Comparison of ENCODE assay signal across 9 cellular contexts in the genomic region with DNA sequence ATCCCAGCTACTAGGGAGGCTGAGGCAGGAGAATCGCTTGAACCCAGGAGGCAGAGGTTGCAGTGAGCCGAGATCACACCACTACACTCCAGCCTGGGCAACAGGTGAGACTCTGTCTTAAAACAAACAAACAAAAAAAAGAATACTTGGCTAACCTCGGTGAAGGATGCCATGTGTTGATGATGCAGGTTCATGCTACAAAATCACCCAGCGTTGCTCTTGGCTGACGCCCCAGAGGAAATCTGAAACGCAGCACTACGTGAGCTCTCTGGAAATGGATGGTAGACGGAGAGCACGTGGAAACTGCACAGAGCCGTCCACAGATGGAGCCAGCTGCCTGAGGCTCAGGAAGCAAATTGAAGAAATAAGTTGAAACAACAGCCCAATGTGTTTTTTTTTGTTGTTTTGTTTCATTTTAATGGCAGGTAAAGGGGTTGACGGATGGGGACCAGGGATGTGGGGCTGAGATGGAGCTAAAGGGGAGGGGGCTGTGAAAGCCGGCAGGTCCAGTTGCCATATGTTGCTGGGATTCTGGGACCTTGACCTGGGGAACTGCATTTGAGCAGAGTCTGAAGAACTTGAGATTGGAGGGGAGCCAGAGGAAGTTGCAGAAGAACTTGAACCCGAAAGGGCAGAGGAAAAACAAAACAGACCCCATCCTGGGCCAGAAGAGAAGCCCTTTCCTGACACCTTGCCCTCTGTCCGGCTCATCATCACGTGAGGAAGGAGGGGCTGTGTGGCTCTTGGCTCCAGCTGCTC. TPM values are rescaled to one million over a fixed set of nuclear protein-coding genes. Genes with fewer than 3 reads are reported as not detected.
DNase-seq lines count a peak whose midpoint lies in the region; ATAC-seq lines count a peak whose summit lies in the region.
"Had no signal": no experiment of that assay in that cellular context is flagged by ENCODE, and none has a peak within 500 bp of the region (broad histone marks: within the 10 kb centered on the region; RNA-seq: fewer than 3 reads in every experiment).

No MANE protein-coding gene starts in this region.

- H3K27ac ChIP-seq in neuronal stem cell (replicated peaks; ENCODE audit: low read length), result no peak overlapping the region

- no peak overlapping the region for H3K14ac ChIP-seq in neuronal stem cell (ENCODE audit: low read length)

- H2BK120ac ChIP-seq in neuronal stem cell (ENCODE audit: low read depth, low read length), result no peak overlapping the region

- H3K79me1 ChIP-seq in neuronal stem cell (ENCODE audit: low read depth, low read length), result no peaks in the 10 kb centered on the region

- H3K4ac ChIP-seq in neuronal stem cell (ENCODE audit: low read length), result no peak overlapping the region

- no peak overlapping the region for H3K18ac ChIP-seq in neuronal stem cell (ENCODE audit: low read length)

- no peak overlapping the region for H3K23ac ChIP-seq in neuronal stem cell (ENCODE audit: low read depth, low read length, poor library complexity)

- no peak overlapping the region for H3K4me3 ChIP-seq in neuronal stem cell (ENCODE audit: low read length in 2 of 2)

- H3K36me3 Mint-ChIP-seq in effector memory CD8-positive, alpha-beta T cell (ENCODE audit: insufficient read depth), result no peaks in the 10 kb centered on the region
- H3K36me3 Mint-ChIP-seq: activated naive CD4-positive, alpha-beta T cell treated with anti-CD3 and anti-CD28 coated beads, Interleukin-2, amount 50 U/mL, for 72 hours had no signal

- H2BK12ac ChIP-seq in neuronal stem cell (ENCODE audit: low read length), result no peak overlapping the region

- H3K9me3 Mint-ChIP-seq in effector memory CD8-positive, alpha-beta T cell, result no peaks in the 10 kb centered on the region
- H3K9me3 Mint-ChIP-seq: activated naive CD4-positive, alpha-beta T cell treated with anti-CD3 and anti-CD28 coated beads, Interleukin-2, amount 50 U/mL, for 72 hours had no signal

- peaks cover 7 to 10% of the 10 kb centered on the region in 2 donors for H3K4me1 ChIP-seq in neuronal stem cell (ENCODE audit: control insufficient read depth in 2 of 2, insufficient read depth in 1 of 2, low read depth in 1 of 2, low read length in 2 of 2)

- peak overlapping the region in 1 of 2 donors; percentile 10 for H3K27ac Mint-ChIP-seq in effector memory CD8-positive, alpha-beta T cell
- H3K27ac Mint-ChIP-seq: activated naive CD4-positive, alpha-beta T cell treated with anti-CD3 and anti-CD28 coated beads, Interleukin-2, amount 50 U/mL, for 72 hours had no signal

- peak overlapping the region; percentile 32 to 36 for H3K4me3 Mint-ChIP-seq in effector memory CD8-positive, alpha-beta T cell

- H3K9ac ChIP-seq in neuronal stem cell (ENCODE audit: low read depth, low read length, poor library complexity), result no peak overlapping the region

- no peaks in the 10 kb centered on the region for H3K36me3 ChIP-seq in neuronal stem cell (replicated peaks in 1 of 2; ENCODE audit: control insufficient read depth in 2 of 2, insufficient read depth in 2 of 2, low read length in 2 of 2)

- H2AK5ac ChIP-seq in neuronal stem cell (ENCODE audit: low read depth, low read length), result no peak overlapping the region

- no peak overlapping the region for H2BK5ac ChIP-seq in neuronal stem cell (ENCODE audit: low read length)

- no peaks in the 10 kb centered on the region for H3K27me3 ChIP-seq in neuronal stem cell (ENCODE audit: control insufficient read depth in 3 of 3, insufficient read depth in 3 of 3, low read depth in 1 of 3, low read length in 3 of 3)

- H2AFZ ChIP-seq in neuronal stem cell (ENCODE audit: low read length), result peak overlapping the region; percentile 61

- no peaks in the 10 kb centered on the region for H3K9me3 ChIP-seq in neuronal stem cell (replicated peaks in 1 of 2; ENCODE audit: control insufficient read depth in 2 of 2, insufficient read depth in 1 of 2, low read depth in 1 of 2, low read length in 2 of 2)

- H3K27me3 Mint-ChIP-seq in effector memory CD8-positive, alpha-beta T cell, result peaks cover 0 to 12% of the 10 kb centered on the region in 2 donors

- no peak overlapping the region for H4K8ac ChIP-seq in neuronal stem cell (ENCODE audit: low read depth, low read length)

- peak; percentile 63 for ATAC-seq in HG02759 (IDR thresholded peaks at IDR 0.05; ENCODE audit: unreplicated experiment)
- peak; percentile 52 for ATAC-seq in effector memory CD8-positive, alpha-beta T cell (replicated peaks)

- H2BK15ac ChIP-seq in neuronal stem cell (ENCODE audit: low read length), result no peak overlapping the region

- H4K91ac ChIP-seq in neuronal stem cell (ENCODE audit: low read depth, low read length, poor library complexity), result no peak overlapping the region

- no peak overlapping the region for H3K4me2 ChIP-seq in neuronal stem cell (ENCODE audit: insufficient read depth, low read length, poor library complexity, severe bottlenecking)

- peaks cover 6 to 9% of the 10 kb centered on the region in 2 donors for H3K4me1 Mint-ChIP-seq in effector memory CD8-positive, alpha-beta T cell (ENCODE audit: low read depth in 2 of 2)

- no CpG with 5 or more reads among the region's 15 CpGs for WGBS in neuronal stem cell (ENCODE audit: extremely low coverage in 2 of 2, insufficient read length in 2 of 2, insufficient replicate concordance in 1 of 2), 2 donors

- DNase-seq in SKM-1 treated with dmso at 0.1 percent for 144 hours (lab: John Stamatoyannopoulos, UW; ENCODE audit: unreplicated experiment), result peak; percentile 26
- DNase-seq in SKM-1 (lab: John Stamatoyannopoulos, UW; ENCODE audit: unreplicated experiment), result no peak
- peak; percentile 20 for DNase-seq in OCI-M1 (lab: John Stamatoyannopoulos, UW)
- no peak for DNase-seq in effector memory CD8-positive, alpha-beta T cell
- DNase-seq in neuronal stem cell (ENCODE audit: low spot score), result no peak
- no peak for DNase-seq in activated T-cell treated with anti-CD3 and anti-CD28 coated beads, Interleukin-2, amount 50 U/mL, for 1 hour
- DNase-seq in stimulated activated CD4-positive, alpha-beta T cell treated with anti-CD3 and anti-CD28 coated beads, Interleukin-4, amount 100 ng/mL, for 1 hour, result no peak

RNA-seq across cellular contexts. Expression of a gene that starts 12.8 kb away (rescaled TPM):
- 66.5 TPM for polyA plus RNA-seq in neuronal stem cell (2013, experiment 1 of 2)
- 66.4 TPM for polyA plus RNA-seq in neuronal stem cell (2013, experiment 2 of 2)

RNA-seq across cellular contexts. Expression of a gene that starts 15.1 kb away (rescaled TPM):
- 0.96 TPM for polyA plus RNA-seq in neuronal stem cell (2013, experiment 1 of 2)
- 1.8 TPM for polyA plus RNA-seq in neuronal stem cell (2013, experiment 2 of 2)

Comparison
In these comparisons a context has a peak if more than half of its experiments do, and no peak if none do; other contexts are left out.
1. DNase-seq: peak in SKM-1 treated with dmso at 0.1 percent for 144 hours (single experiment) and OCI-M1 (single experiment); none in SKM-1 (single experiment), effector memory CD8-positive, alpha-beta T cell (0 of 3), neuronal stem cell (single experiment), activated T-cell treated with anti-CD3 and anti-CD28 coated beads, Interleukin-2, amount 50 U/mL, for 1 hour (single experiment) and stimulated activated CD4-positive, alpha-beta T cell treated with anti-CD3 and anti-CD28 coated beads, Interleukin-4, amount 100 ng/mL, for 1 hour (single experiment).